Comparison of ENCODE assay signal across 10 cellular contexts in genomic region chr5:68250662-68251298, GRCh38. TPM values are rescaled to one million over a fixed set of nuclear protein-coding genes. Genes with fewer than 3 reads are reported as not detected.
DNase-seq lines count a peak whose midpoint lies in the region; TF ChIP-seq lines count a peak whose summit lies in the region.
"Had no signal": no experiment of that assay in that cellular context is flagged by ENCODE, and none has a peak within 500 bp of the region (broad histone marks: within the 10 kb centered on the region; RNA-seq: fewer than 3 reads in every experiment).

No MANE protein-coding gene starts in this region.

- H3K9me2 ChIP-seq in Loucy (replicated peaks; ENCODE audit: low read depth, low read length): no peaks in the 10 kb centered on the region

- peaks cover 0 to 18% (median 8%) of the 10 kb centered on the region in 11 experiments; a peak in 13 of 22 replicates for H3K9me3 ChIP-seq in BLaER1 treated with 17β-estradiol and CSF1 and Interleukin-3, amounts not matched to agents 10 nM and 100 nM (replicated peaks in 1 of 11)
- H3K9me3 ChIP-seq in Loucy (ENCODE audit: insufficient read depth, low read depth, low read length) (no peaks in the 10 kb centered on the region), esophagus (ENCODE audit: control insufficient read depth in 2 of 2, insufficient read depth in 1 of 2, low read depth in 1 of 2, low read length in 1 of 2) (no peaks in the 10 kb centered on the region), neutrophil (no peaks in the 10 kb centered on the region)

- no peak overlapping the region for H2AFZ ChIP-seq in Loucy (ENCODE audit: low read length)

- DNase-seq in GOT3 (lab: John Stamatoyannopoulos, UW) (no peak), brain microvascular endothelial cell (no peak), DMS79 treated with DMSO at 0.1 percent for 48 hours (lab: John Stamatoyannopoulos, UW) (no peak)
- DNase-seq in activated CD8-positive, alpha-beta memory T cell treated with anti-CD3 and anti-CD28 coated beads for 24 hours: no peak
- DNase-seq: DMS 273 treated with DMSO at 0.1 percent for 48 hours, NCI-H1417 treated with DMSO at 0.1 percent for 48 hours had no signal

- no peaks in the 10 kb centered on the region for H3K27me3 ChIP-seq in BLaER1 treated with 17β-estradiol and CSF1 and Interleukin-3, amounts not matched to agents 10 nM and 100 nM
- H3K27me3 ChIP-seq in Loucy (ENCODE audit: insufficient read depth, low read length, poor library complexity, severe bottlenecking): no peaks in the 10 kb centered on the region
- no peaks in the 10 kb centered on the region for H3K27me3 ChIP-seq in esophagus (ENCODE audit: control insufficient read depth in 1 of 2, insufficient read depth in 2 of 2, low read length in 2 of 2)
- no peaks in the 10 kb centered on the region for H3K27me3 ChIP-seq in neutrophil
- H3K27me3 ChIP-seq in brain microvascular endothelial cell (replicated peaks): no peaks in the 10 kb centered on the region

- TF ChIP-seq CTCF in Loucy (conservative IDR thresholded peaks at IDR 0.05; ENCODE audit: low read length) (no peak), neutrophil (IDR thresholded peaks at IDR 0.05) (no peak), brain microvascular endothelial cell (IDR thresholded peaks at IDR 0.05; ENCODE audit: low read depth, low read length, missing control alignments) (no peak)

- peaks cover 15% of the 10 kb centered on the region for H3F3A ChIP-seq in Loucy (ENCODE audit: low read depth)

- H3K27ac ChIP-seq in BLaER1 treated with 17β-estradiol and CSF1 and Interleukin-3, amounts not matched to agents 10 nM and 100 nM: peak overlapping the region in 9 of 11 experiments; percentile 17 to 55 (median 39); a peak in 17 of 22 replicates
- H3K27ac ChIP-seq in esophagus (ENCODE audit: low read depth in 2 of 2, low read length in 1 of 2) (peak overlapping the region; percentile 51 to 71), neutrophil (peak overlapping the region; percentile 49), brain microvascular endothelial cell (no peak overlapping the region)

- in situ Hi-C loops in brain microvascular endothelial cell (cut with HindIII; ENCODE audit: low pct_ligation_motif_present, low sequenced_read_pairs): loop anchor here (25.0 kb wide), 1 partner anchor 988 kb away; no protein-coding TSS in a partner anchor

- H3K36me3 ChIP-seq in BLaER1 treated with 17β-estradiol and CSF1 and Interleukin-3, amounts not matched to agents 10 nM and 100 nM: peaks cover 7 to 48% (median 19%) of the 10 kb centered on the region in 11 experiments; a peak in 17 of 22 replicates
- H3K36me3 ChIP-seq in Loucy (ENCODE audit: insufficient read depth, low read length) (no peaks in the 10 kb centered on the region), esophagus (ENCODE audit: control insufficient read depth in 2 of 2, insufficient read depth in 2 of 2, low read length in 1 of 2) (no peaks in the 10 kb centered on the region), neutrophil (no peaks in the 10 kb centered on the region), brain microvascular endothelial cell (replicated peaks) (no peaks in the 10 kb centered on the region)

- H3K9ac ChIP-seq in BLaER1 treated with 17β-estradiol and CSF1 and Interleukin-3, amounts not matched to agents 10 nM and 100 nM: peak overlapping the region in 2 of 11 experiments; percentile 2 to 46; a peak in 2 of 22 replicates
- peak overlapping the region; percentile 75 for H3K9ac ChIP-seq in Loucy (ENCODE audit: low read depth, low read length, poor library complexity, severe bottlenecking)

- peaks cover 53 to 100% (median 62%) of the 10 kb centered on the region in 11 experiments; a peak in 18 of 22 replicates for H4K20me1 ChIP-seq in BLaER1 treated with 17β-estradiol and CSF1 and Interleukin-3, amounts not matched to agents 10 nM and 100 nM
- peaks cover 24% of the 10 kb centered on the region for H4K20me1 ChIP-seq in Loucy (ENCODE audit: insufficient read depth, low read length, poor library complexity, severe bottlenecking)

- H3K4me1 ChIP-seq in BLaER1 treated with 17β-estradiol and CSF1 and Interleukin-3, amounts not matched to agents 10 nM and 100 nM: peaks cover 44 to 76% (median 60%) of the 10 kb centered on the region in 10 experiments
- H3K4me1 ChIP-seq in Loucy (ENCODE audit: insufficient read depth, low read length, poor library complexity, severe bottlenecking): peaks cover 77% of the 10 kb centered on the region
- H3K4me1 ChIP-seq in esophagus (ENCODE audit: control insufficient read depth in 2 of 2, insufficient read depth in 2 of 2, low read length in 1 of 2): peaks cover 0 to 9% of the 10 kb centered on the region in 2 donors
- H3K4me1 ChIP-seq in neutrophil (ENCODE audit: control insufficient read depth in 1 of 2, insufficient read depth in 1 of 2, low read depth in 1 of 2, low read length in 1 of 2): peaks cover 12 to 39% of the 10 kb centered on the region in 2 experiments

- no peak overlapping the region for H3K4me3 ChIP-seq in BLaER1 treated with 17β-estradiol and CSF1 and Interleukin-3, amounts not matched to agents 10 nM and 100 nM
- peak overlapping the region; percentile 44 for H3K4me3 ChIP-seq in Loucy (ENCODE audit: low read length, poor library complexity, severe bottlenecking)
- H3K4me3 ChIP-seq in esophagus (ENCODE audit: low read depth in 1 of 2, low read length in 2 of 2): no peak overlapping the region
- no peak overlapping the region for H3K4me3 ChIP-seq in neutrophil (ENCODE audit: low read depth in 1 of 2, low read length in 1 of 2)
- no peak overlapping the region for H3K4me3 ChIP-seq in brain microvascular endothelial cell (ENCODE audit: low read depth, low read length)

- H3K79me2 ChIP-seq in Loucy (ENCODE audit: insufficient read depth, low read length): peaks cover 93% of the 10 kb centered on the region

- 48 to 52% methylated on average over 5 of the region's 5 CpGs for WGBS in esophagus, 2 donors

- H3K4me2 ChIP-seq in BLaER1 treated with 17β-estradiol and CSF1 and Interleukin-3, amounts not matched to agents 10 nM and 100 nM: peak overlapping the region; percentile 43 to 76 (median 58)
- peak overlapping the region; percentile 68 for H3K4me2 ChIP-seq in Loucy (ENCODE audit: low read depth, low read length, poor library complexity, severe bottlenecking)

RNA-seq across cellular contexts. Expression of gene PIK3R1, which starts 35.2 kb away (rescaled TPM):
- 1 to 10 TPM; 5.0 to 8.2 TPM for polyA plus RNA-seq in esophagus
